13 cellular contexts compared by ENCODE assay signal in genomic region chr11:11659567-11660341, GRCh38. TPM values are rescaled to one million over a fixed set of nuclear protein-coding genes. Genes with fewer than 3 reads are reported as not detected.
DNase-seq lines count a peak whose midpoint lies in the region; FAIRE-seq and TF ChIP-seq lines count a peak whose summit lies in the region.
"Had no signal": no experiment of that assay in that cellular context is flagged by ENCODE, and none has a peak within 500 bp of the region (broad histone marks: within the 10 kb centered on the region; RNA-seq: fewer than 3 reads in every experiment).

No MANE protein-coding gene starts in this region.

- DNase-seq in NB4 (ENCODE audit: low read depth) = peak; percentile 2
- no peak for DNase-seq in bronchial epithelial cell (ENCODE audit: low read depth)
- no peak for DNase-seq in nephron progenitor cell
- DNase-seq in ovary = no peak
- DNase-seq in NCI-H510A (lab: John Stamatoyannopoulos, UW) = no peak
- DNase-seq in NCI-H1105 (lab: John Stamatoyannopoulos, UW) = no peak
- DNase-seq: activated CD4-positive, alpha-beta T cell treated with anti-CD3 and anti-CD28 coated beads for 1 hour; immature natural killer cell; NCI-H1048; NCI-H774 had no signal

- H3K36me3 ChIP-seq in bronchial epithelial cell (ENCODE audit: control insufficient read depth, insufficient read depth, low read length) (no peaks in the 10 kb centered on the region), ovary (no peaks in the 10 kb centered on the region)
- H3K36me3 ChIP-seq: suprapubic skin had no signal

- H3K27ac Mint-ChIP-seq in nephron progenitor cell = no peak overlapping the region

- peak; percentile 7 for FAIRE-seq in bronchial epithelial cell (lab: Jason Lieb, UNC)

- intact Hi-C loops in ovary (cut with DNase I) = no loop called here

- H3K27me3 ChIP-seq in bronchial epithelial cell (ENCODE audit: control insufficient read depth, insufficient read depth, low read length) (peaks cover 3% of the 10 kb centered on the region), ovary (no peaks in the 10 kb centered on the region)

- TF ChIP-seq CTCF in GM12875 (IDR thresholded peaks at IDR 0.05; ENCODE audit: borderline replicate concordance, insufficient read depth, low read depth, low read length) = peak; percentile 36; the same call in 1 of the 2 replicates
- no peak for TF ChIP-seq CTCF in NB4 (IDR thresholded peaks at IDR 0.05; ENCODE audit: low read depth, low read length)
- TF ChIP-seq CTCF in bronchial epithelial cell (IDR thresholded peaks at IDR 0.05; ENCODE audit: insufficient read depth, low read length, severe bottlenecking) = peak; percentile 30
- peak; percentile 16 for TF ChIP-seq CTCF in nephron progenitor cell (IDR thresholded peaks at IDR 0.05)
- TF ChIP-seq CTCF in ovary (IDR thresholded peaks at IDR 0.05) = no peak

- WGBS in ovary, 3 donors = 86 to 87% (median 87%) methylated on average over 3 of the region's 3 CpGs

- no peak for TF ChIP-seq EP300 in ovary (IDR thresholded peaks at IDR 0.05)

- no peak overlapping the region for H3K27ac ChIP-seq in ovary
- H3K27ac ChIP-seq: SK-N-MC, suprapubic skin had no signal

- peaks cover 33% of the 10 kb centered on the region for H3K27me3 Mint-ChIP-seq in nephron progenitor cell (ENCODE audit: low read depth, poor library complexity)

- no peaks in the 10 kb centered on the region for H3K9me3 Mint-ChIP-seq in nephron progenitor cell
- H3K9me3 Mint-ChIP-seq: immature natural killer cell had no signal

- no peak overlapping the region for H3K4me3 ChIP-seq in GM12875 (ENCODE audit: low read depth, low read length)
- H3K4me3 ChIP-seq in NB4 (ENCODE audit: low read depth, low read length) = no peak overlapping the region
- no peak overlapping the region for H3K4me3 ChIP-seq in bronchial epithelial cell (ENCODE audit: low read depth, low read length)
- H3K4me3 ChIP-seq in ovary = no peak overlapping the region
- H3K4me3 ChIP-seq: SK-N-MC, suprapubic skin had no signal

- H3K4me3 Mint-ChIP-seq in nephron progenitor cell = no peak overlapping the region
- H3K4me3 Mint-ChIP-seq: immature natural killer cell had no signal

- no peaks in the 10 kb centered on the region for H3K9me3 ChIP-seq in ovary
- H3K9me3 ChIP-seq: suprapubic skin had no signal

- no peaks in the 10 kb centered on the region for H3K4me1 ChIP-seq in ovary (ENCODE audit: insufficient read depth)
- H3K4me1 ChIP-seq: suprapubic skin had no signal

- no peaks in the 10 kb centered on the region for H3K36me3 Mint-ChIP-seq in nephron progenitor cell (ENCODE audit: low read depth)

- TF ChIP-seq POLR2A in NB4 (IDR thresholded peaks at IDR 0.05; ENCODE audit: extremely low read depth, insufficient read length) (no peak), ovary (IDR thresholded peaks at IDR 0.05) (no peak)

- peaks cover 41% of the 10 kb centered on the region for H3K4me1 Mint-ChIP-seq in nephron progenitor cell
- H3K4me1 Mint-ChIP-seq: immature natural killer cell had no signal

RNA-seq across cellular contexts. Expression of gene GALNT18, which starts 37.9 kb away (rescaled TPM):
- total RNA-seq in bronchial epithelial cell (21.4 and 26.1 TPM in 2 replicates), ovary (10 to 100 TPM in 2 of 7 donors, 1 to 10 TPM in 5; 3.0 to 12.3 (median 7.0) TPM)
- polyA plus RNA-seq in ovary = 10 to 100 TPM in 1 of 2 donors, 1 to 10 TPM in 1; 7.7 to 13.2 TPM

Comparison
In these comparisons a context has a peak if more than half of its experiments do, and no peak if none do; other contexts are left out.
1. CTCF ChIP-seq: peak in GM12875 (single experiment), bronchial epithelial cell (single experiment) and nephron progenitor cell (single experiment); none in NB4 (single experiment) and ovary (0 of 3).